Comparison of ENCODE assay signal across 7 cellular contexts in genomic region chr14:91241848-91242247, GRCh38. TPM values are rescaled to one million over a fixed set of nuclear protein-coding genes. Genes with fewer than 3 reads are reported as not detected.
DNase-seq lines count a peak whose midpoint lies in the region; ATAC-seq and TF ChIP-seq lines count a peak whose summit lies in the region.

No MANE protein-coding gene starts in this region.

- peaks cover 13% of the 10 kb centered on the region for H3K36me3 Mint-ChIP-seq in T-cell

- POLR2A ChIA-PET in T-cell (lab: Charles Lee), result interaction anchor here (0.6 to 1.5 kb wide), 3 partner anchors 8 to 493 kb away, joined by 3 to 4 read pairs (median 3); no protein-coding TSS in a partner anchor

- no peaks in the 10 kb centered on the region for H3K9me3 Mint-ChIP-seq in T-cell

- H3K27me3 Mint-ChIP-seq in T-cell, result no peaks in the 10 kb centered on the region

- H3K4me3 ChIP-seq in spleen (peak overlapping the region; percentile 14 to 65 (median 20)), H7 (ENCODE audit: insufficient read depth, low read depth, low read length) (no peak overlapping the region), sigmoid colon (no peak overlapping the region)

- H3K4me3 Mint-ChIP-seq in T-cell, result peak overlapping the region; percentile 82 to 86 (median 85)

- TF ChIP-seq CTCF in spleen (IDR thresholded peaks at IDR 0.05 in 8 of 11, conservative IDR thresholded peaks at IDR 0.05 in 3 of 11) (no peak), sigmoid colon (IDR thresholded peaks at IDR 0.05) (no peak)

- H3K27ac Mint-ChIP-seq in T-cell, result peak overlapping the region; percentile 89 to 90

- 21 to 32% (median 23%) methylated on average over 8 of the region's 8 CpGs for WGBS in spleen, 5 donors
- WGBS in sigmoid colon, 2 donors, result 43 to 75% methylated on average over 8 of the region's 8 CpGs

- TF ChIP-seq POLR2A in spleen (IDR thresholded peaks at IDR 0.05), result no peak
- TF ChIP-seq POLR2A in sigmoid colon (IDR thresholded peaks at IDR 0.05), result no peak

- H3K27ac ChIP-seq in spleen (peak overlapping the region; percentile 40 to 87 (median 77)), sigmoid colon (no peak overlapping the region)

- H3K4me1 Mint-ChIP-seq in T-cell, result peaks cover 89 to 96% (median 91%) of the 10 kb centered on the region in 3 donors

- H3K4me1 ChIP-seq in spleen (peaks cover 21 to 81% (median 59%) of the 10 kb centered on the region in 6 donors), sigmoid colon (peaks cover 0 to 12% (median 5%) of the 10 kb centered on the region in 4 donors)

- ATAC-seq in GM19043 (IDR thresholded peaks at IDR 0.05; ENCODE audit: low read depth, unreplicated experiment), result peak; percentile 58
- ATAC-seq in HG02943 (IDR thresholded peaks at IDR 0.05; ENCODE audit: low read depth, unreplicated experiment), result peak; percentile 72
- peak in 1 of 4 experiments; percentile 12 for ATAC-seq in T-cell (replicated peaks in 1 of 4)

- H3K36me3 ChIP-seq in spleen, result no peaks in the 10 kb centered on the region
- H3K36me3 ChIP-seq in H7 (replicated peaks; ENCODE audit: control insufficient read depth, insufficient read depth, low read length), result no peaks in the 10 kb centered on the region
- no peaks in the 10 kb centered on the region for H3K36me3 ChIP-seq in sigmoid colon

- CTCF ChIA-PET in T-cell (lab: Charles Lee), result interaction anchor here (0.6 to 0.8 kb wide), 4 partner anchors 10 to 173 kb away, joined by 3 to 6 read pairs (median 3); no protein-coding TSS in a partner anchor

- peak in 3 of 34 experiments; percentile 35 to 38 (median 37) for DNase-seq in T-cell
- no peak for DNase-seq in spleen
- DNase-seq in GM19240 (ENCODE audit: insufficient read length, low spot score), result no peak
- no peak for DNase-seq in H7
- no peak for DNase-seq in sigmoid colon

- no peaks in the 10 kb centered on the region for H3K9me3 ChIP-seq in spleen
- no peaks in the 10 kb centered on the region for H3K9me3 ChIP-seq in sigmoid colon

- no peaks in the 10 kb centered on the region for H3K27me3 ChIP-seq in spleen (replicated peaks in 1 of 7)
- H3K27me3 ChIP-seq in H7 (ENCODE audit: control insufficient read depth, insufficient read depth, low read length), result no peaks in the 10 kb centered on the region
- no peaks in the 10 kb centered on the region for H3K27me3 ChIP-seq in sigmoid colon

- intact Hi-C loops in spleen (cut with DNase I; ENCODE audit: low total_unique reads), result no loop called here
- intact Hi-C loops in sigmoid colon (cut with DNase I), result no loop called here

- TF ChIP-seq EP300 in sigmoid colon (IDR thresholded peaks at IDR 0.05), result no peak

RNA-seq across cellular contexts. Expression of gene GPR68, which starts 2.7 kb away (rescaled TPM):
- total RNA-seq in T-cell, result 10 to 100 TPM in 3 of 5 donors, 1 to 10 TPM in 2; 3.0 to 16.4 (median 10.0) TPM
- 1 to 10 TPM; 1.9 to 5.2 (median 3.2) TPM for total RNA-seq in spleen
- 1 to 10 TPM in 2 of 3 donors, under 1 TPM in 1; 0.50 to 1.7 (median 1.3) TPM for polyA plus RNA-seq in spleen
- total RNA-seq in H7 (2014; rRNA removed; shearing (Covaris generic)), result 0.22 and 1.1 TPM in 2 replicates
- total RNA-seq in sigmoid colon, result 1 to 10 TPM in 2 of 4 donors, under 1 TPM in 2; 0.66 to 1.7 (median 1.2) TPM
- polyA plus RNA-seq in sigmoid colon, result 1 to 10 TPM in 1 of 3 donors, under 1 TPM in 1, not detected in 1; 0.46 to 1.4 TPM

Comparison
In these comparisons a context has a peak if more than half of its experiments do, and no peak if none do; other contexts are left out.
1. H3K27ac ChIP-seq: peak in spleen (8 of 8); none in sigmoid colon (0 of 4).
2. H3K4me3 ChIP-seq: peak in spleen (8 of 8); none in H7 (single experiment) and sigmoid colon (0 of 4).